ENCODE assay signal across 9 cellular contexts in the genomic region with DNA sequence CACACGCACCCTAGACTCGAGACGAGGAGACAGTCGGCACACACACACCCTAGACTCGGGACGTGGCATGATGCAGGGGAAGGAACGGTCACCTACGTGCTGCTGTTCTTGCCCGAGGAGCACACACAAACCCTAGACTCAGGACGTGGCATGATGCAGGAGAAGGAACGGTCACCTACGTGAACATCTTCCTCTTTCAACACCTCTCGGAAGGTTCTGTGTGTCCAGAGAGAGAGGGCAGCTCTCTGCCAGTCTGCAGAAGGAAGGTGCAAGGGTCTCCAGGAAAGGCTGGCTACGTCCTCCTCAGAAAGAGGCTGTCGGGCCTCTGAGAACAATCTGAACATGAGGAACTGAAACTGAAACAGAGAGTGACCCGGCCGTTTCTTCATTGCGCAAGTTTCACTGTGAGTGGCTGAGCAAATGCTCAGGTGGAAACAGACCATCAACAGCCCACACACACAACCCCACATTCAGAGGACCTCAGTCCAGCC. TPM values are rescaled to one million over a fixed set of nuclear protein-coding genes. Genes with fewer than 3 reads are reported as not detected.
DNase-seq lines count a peak whose midpoint lies in the region; ATAC-seq and TF ChIP-seq lines count a peak whose summit lies in the region.
"Had no signal": no experiment of that assay in that cellular context is flagged by ENCODE, and none has a peak within 500 bp of the region (broad histone marks: within the 10 kb centered on the region; RNA-seq: fewer than 3 reads in every experiment).

No MANE protein-coding gene starts in this region.

- no peak for TF ChIP-seq EP300 in ovary (IDR thresholded peaks at IDR 0.05)

- peak; percentile 88 for ATAC-seq in HG03135 (IDR thresholded peaks at IDR 0.05; ENCODE audit: unreplicated experiment)
- ATAC-seq in right cardiac atrium: peak; percentile 43 to 52
- ATAC-seq in stimulated activated naive B cell treated with anti-CD40 and anti-IgM and Interleukin-4, amounts not matched to agents 10 μg/mL and 1 μg/mL and 100 μg/mL, for 72 hours (replicated peaks): peak; percentile 94 to 95

- H3K27ac ChIP-seq in right cardiac atrium (ENCODE audit: low read length) (no peak overlapping the region), ovary (no peak overlapping the region)
- H3K27ac ChIP-seq: parathyroid adenoma had no signal

- TF ChIP-seq POLR2A in ovary (IDR thresholded peaks at IDR 0.05): no peak

- H3K36me3 ChIP-seq in ovary: no peaks in the 10 kb centered on the region

- H3K27me3 ChIP-seq in right cardiac atrium (ENCODE audit: control insufficient read depth, insufficient read depth) (no peaks in the 10 kb centered on the region), ovary (no peaks in the 10 kb centered on the region)

- intact Hi-C loops in right cardiac atrium (cut with DNase I) (no loop called here), ovary (cut with DNase I) (no loop called here)

- TF ChIP-seq CTCF in ovary (IDR thresholded peaks at IDR 0.05): no peak

- H3K27me3 Mint-ChIP-seq in stimulated activated naive B cell treated with anti-CD40 and anti-IgM and Interleukin-4, amounts not matched to agents 10 μg/mL and 1 μg/mL and 100 μg/mL, for 72 hours: no peaks in the 10 kb centered on the region

- H3K4me1 Mint-ChIP-seq in stimulated activated naive B cell treated with anti-CD40 and anti-IgM and Interleukin-4, amounts not matched to agents 10 μg/mL and 1 μg/mL and 100 μg/mL, for 72 hours: peaks cover 34 to 70% of the 10 kb centered on the region in 2 donors

- no peaks in the 10 kb centered on the region for H3K9me3 ChIP-seq in right cardiac atrium (ENCODE audit: control insufficient read depth, low read length)
- no peaks in the 10 kb centered on the region for H3K9me3 ChIP-seq in ovary

- 84% methylated on average over 18 of the region's 18 CpGs for WGBS in right cardiac atrium
- WGBS in ovary, 3 donors: 85 to 89% (median 86%) methylated on average over 18 of the region's 18 CpGs

- no peaks in the 10 kb centered on the region for H3K9me3 Mint-ChIP-seq in stimulated activated naive B cell treated with anti-CD40 and anti-IgM and Interleukin-4, amounts not matched to agents 10 μg/mL and 1 μg/mL and 100 μg/mL, for 72 hours

- DNase-seq in activated T-cell treated with anti-CD3 and anti-CD28 coated beads for 24 hours (ENCODE audit: low read depth) (peak; percentile 15), activated T-cell treated with anti-CD3 and anti-CD28 coated beads for 4 hours (no peak), right cardiac atrium (peak in 1 of 3 donors; percentile 67), ovary (no peak), UCSD-AML1 (lab: John Stamatoyannopoulos, UW; ENCODE audit: unreplicated experiment) (no peak)
- DNase-seq in activated CD4-positive, alpha-beta T cell treated with anti-CD3 and anti-CD28 coated beads, Interleukin-2, amount 50 U/mL, for 48 hours: peak; percentile 15 to 30
- DNase-seq in stimulated activated naive B cell treated with anti-CD40 and anti-IgM and Interleukin-4, amounts not matched to agents 10 μg/mL and 1 μg/mL and 100 μg/mL, for 72 hours: peak; percentile 67

- H3K36me3 Mint-ChIP-seq in stimulated activated naive B cell treated with anti-CD40 and anti-IgM and Interleukin-4, amounts not matched to agents 10 μg/mL and 1 μg/mL and 100 μg/mL, for 72 hours: peaks cover 38 to 59% of the 10 kb centered on the region in 2 donors

- H3K4me1 ChIP-seq in right cardiac atrium (ENCODE audit: control insufficient read depth, insufficient read depth, low read length) (no peaks in the 10 kb centered on the region), ovary (ENCODE audit: insufficient read depth) (no peaks in the 10 kb centered on the region)
- H3K4me1 ChIP-seq: parathyroid adenoma had no signal

- H3K4me3 ChIP-seq in right cardiac atrium (ENCODE audit: low read length) (no peak overlapping the region), ovary (no peak overlapping the region)

- peak overlapping the region; percentile 78 to 79 for H3K4me3 Mint-ChIP-seq in stimulated activated naive B cell treated with anti-CD40 and anti-IgM and Interleukin-4, amounts not matched to agents 10 μg/mL and 1 μg/mL and 100 μg/mL, for 72 hours

- peak overlapping the region; percentile 93 for H3K27ac Mint-ChIP-seq in stimulated activated naive B cell treated with anti-CD40 and anti-IgM and Interleukin-4, amounts not matched to agents 10 μg/mL and 1 μg/mL and 100 μg/mL, for 72 hours

RNA-seq across cellular contexts. Expression of gene ZNF276, which starts 43.4 kb away (rescaled TPM):
- total RNA-seq in right cardiac atrium (10 to 100 TPM; 12.4 to 16.2 (median 14.9) TPM), ovary (10 to 100 TPM; 21.7 to 39.9 (median 28.3) TPM)
- polyA plus RNA-seq in right cardiac atrium (12.1 TPM), ovary (10 to 100 TPM in 1 of 2 donors, 1 to 10 TPM in 1; 7.1 to 25.2 TPM)

RNA-seq across cellular contexts. Expression of gene VPS9D1, which starts 44.1 kb away (rescaled TPM):
- 10 to 100 TPM; 10.6 to 16.3 (median 14.8) TPM for total RNA-seq in right cardiac atrium
- 18.4 TPM for polyA plus RNA-seq in right cardiac atrium
- 10 to 100 TPM in 4 of 7 donors, 1 to 10 TPM in 3; 4.2 to 15.5 (median 10.0) TPM for total RNA-seq in ovary
- polyA plus RNA-seq in ovary: 1 to 10 TPM in 1 of 2 donors, under 1 TPM in 1; 0.50 to 9.7 TPM

RNA-seq across cellular contexts. Expression of gene FANCA, which starts 51.7 kb away (rescaled TPM):
- total RNA-seq in right cardiac atrium (1 to 10 TPM; 1.8 to 4.4 (median 2.6) TPM), ovary (1 to 10 TPM in 6 of 7 donors, under 1 TPM in 1; 0.91 to 7.6 (median 5.1) TPM)
- polyA plus RNA-seq in right cardiac atrium (2.4 TPM), ovary (1 to 10 TPM; 2.0 to 2.2 TPM)

Comparison
In these comparisons a context has a peak if more than half of its experiments do, and no peak if none do; other contexts are left out.
1. DNase-seq: peak in activated T-cell treated with anti-CD3 and anti-CD28 coated beads for 24 hours (single experiment), activated CD4-positive, alpha-beta T cell treated with anti-CD3 and anti-CD28 coated beads, Interleukin-2, amount 50 U/mL, for 48 hours (2 of 2) and stimulated activated naive B cell treated with anti-CD40 and anti-IgM and Interleukin-4, amounts not matched to agents 10 μg/mL and 1 μg/mL and 100 μg/mL, for 72 hours (single experiment); none in activated T-cell treated with anti-CD3 and anti-CD28 coated beads for 4 hours (single experiment), ovary (0 of 5) and UCSD-AML1 (single experiment).
2. Peak in every context shown above with its lines, with median percentiles within 50 percentile points of each other: ATAC-seq.